8 cellular contexts compared by ENCODE assay signal in genomic region chr1:40394456-40395172, GRCh38. TPM values are rescaled to one million over a fixed set of nuclear protein-coding genes. Genes with fewer than 3 reads are reported as not detected.
DNase-seq lines count a peak whose midpoint lies in the region; ATAC-seq and TF ChIP-seq lines count a peak whose summit lies in the region.

No MANE protein-coding gene starts in this region.

- no peaks in the 10 kb centered on the region for H3K9me3 Mint-ChIP-seq in activated B cell treated with CpG ODN at 0.5 μM for 24 hours
- H3K9me3 Mint-ChIP-seq in stimulated activated naive CD8-positive, alpha-beta T cell treated with anti-CD3 and anti-CD28 coated beads, Interleukin-15, amount 100 ng/mL, for 72 hours = no peaks in the 10 kb centered on the region

- no peak for DNase-seq in activated CD4-positive, CD25-positive, alpha-beta regulatory T cell (lab: John Stamatoyannopoulos, UW)
- DNase-seq in activated B cell treated with CpG ODN at 0.5 μM for 24 hours = no peak
- no peak for DNase-seq in esophagus muscularis mucosa (ENCODE audit: extremely low spot score)
- peak in 1 of 2 donors; percentile 70 for DNase-seq in stimulated activated naive CD8-positive, alpha-beta T cell treated with anti-CD3 and anti-CD28 coated beads, Interleukin-15, amount 100 ng/mL, for 72 hours
- DNase-seq in HPDE6-E6E7 (ENCODE audit: extremely low spot score) = no peak

- no peaks in the 10 kb centered on the region for H3K9me3 ChIP-seq in esophagus muscularis mucosa

- 60% methylated on average over 4 of the region's 4 CpGs for WGBS in esophagus muscularis mucosa

- intact Hi-C loops in activated B cell treated with CpG ODN at 0.5 μM for 24 hours (cut with micrococcal nuclease) = loop anchor here (1.0 to 5.0 kb wide), 2 partner anchors 8 to 352 kb away; partner anchors contain the start of gene CAP1
- intact Hi-C loops in esophagus muscularis mucosa (cut with DNase I) = no loop called here

- no peak overlapping the region for H3K4me3 ChIP-seq in esophagus muscularis mucosa

- no peak for TF ChIP-seq EP300 in esophagus muscularis mucosa (IDR thresholded peaks at IDR 0.05)

- POLR2A ChIA-PET in activated B cell treated with CpG ODN at 0.5 μM for 24 hours (lab: Charles Lee) = interaction anchor here (0.6 to 15.9 kb wide), 8 partner anchors 15 to 336 kb away, joined by 3 to 625 read pairs (median 4); partner anchors contain the start of genes COL9A2 and SMAP2

- H3K4me1 ChIP-seq in esophagus muscularis mucosa = peaks cover 8 to 46% (median 31%) of the 10 kb centered on the region in 4 donors

- no peaks in the 10 kb centered on the region for H3K36me3 ChIP-seq in esophagus muscularis mucosa

- H3K27me3 ChIP-seq in esophagus muscularis mucosa = no peaks in the 10 kb centered on the region

- H3K4me1 Mint-ChIP-seq in activated B cell treated with CpG ODN at 0.5 μM for 24 hours = peaks cover 97% of the 10 kb centered on the region
- peaks cover 97% of the 10 kb centered on the region for H3K4me1 Mint-ChIP-seq in stimulated activated naive CD8-positive, alpha-beta T cell treated with anti-CD3 and anti-CD28 coated beads, Interleukin-15, amount 100 ng/mL, for 72 hours

- CTCF ChIA-PET in activated B cell treated with CpG ODN at 0.5 μM for 24 hours (lab: Charles Lee) = interaction anchor here (1.1 kb wide), 1 partner anchor 13 kb away, joined by 4 read pairs; no protein-coding TSS in a partner anchor

- peak; percentile 95 to 97 for ATAC-seq in activated CD4-positive, CD25-positive, alpha-beta regulatory T cell treated with anti-CD3 and anti-CD28 coated beads, Interleukin-2, amount 50 U/mL, for 24 hours
- ATAC-seq in activated B cell treated with CpG ODN at 0.5 μM for 24 hours (ENCODE audit: low read depth) = peak; percentile 59
- ATAC-seq in stimulated activated naive CD8-positive, alpha-beta T cell treated with anti-CD3 and anti-CD28 coated beads, Interleukin-15, amount 100 ng/mL, for 72 hours = peak; percentile 95
- no peak for ATAC-seq in HG03025 (IDR thresholded peaks at IDR 0.05; ENCODE audit: low FRiP score, unreplicated experiment)
- no peak for ATAC-seq in HG03108 (IDR thresholded peaks at IDR 0.05; ENCODE audit: unreplicated experiment)

- peak overlapping the region in 3 of 4 donors; percentile 9 to 41 (median 36) for H3K27ac ChIP-seq in esophagus muscularis mucosa (replicated peaks in 1 of 4)

- H3K27me3 Mint-ChIP-seq in activated B cell treated with CpG ODN at 0.5 μM for 24 hours = no peaks in the 10 kb centered on the region
- no peaks in the 10 kb centered on the region for H3K27me3 Mint-ChIP-seq in stimulated activated naive CD8-positive, alpha-beta T cell treated with anti-CD3 and anti-CD28 coated beads, Interleukin-15, amount 100 ng/mL, for 72 hours

- peaks cover 45% of the 10 kb centered on the region for H3K36me3 Mint-ChIP-seq in activated B cell treated with CpG ODN at 0.5 μM for 24 hours (ENCODE audit: low read depth)

- H3K4me3 Mint-ChIP-seq in activated B cell treated with CpG ODN at 0.5 μM for 24 hours = peak overlapping the region; percentile 32
- peak overlapping the region; percentile 79 to 80 for H3K4me3 Mint-ChIP-seq in stimulated activated naive CD8-positive, alpha-beta T cell treated with anti-CD3 and anti-CD28 coated beads, Interleukin-15, amount 100 ng/mL, for 72 hours

- no peak for TF ChIP-seq POLR2A in esophagus muscularis mucosa (IDR thresholded peaks at IDR 0.05; ENCODE audit: low read depth)

- peak overlapping the region; percentile 90 for H3K27ac Mint-ChIP-seq in activated B cell treated with CpG ODN at 0.5 μM for 24 hours
- H3K27ac Mint-ChIP-seq in stimulated activated naive CD8-positive, alpha-beta T cell treated with anti-CD3 and anti-CD28 coated beads, Interleukin-15, amount 100 ng/mL, for 72 hours = peak overlapping the region; percentile 97 to 98

- TF ChIP-seq CTCF in activated B cell treated with CpG ODN at 0.5 μM for 24 hours (IDR thresholded peaks at IDR 0.05) (no peak), esophagus muscularis mucosa (IDR thresholded peaks at IDR 0.05) (no peak)

RNA-seq across cellular contexts. Expression of gene SMAP2, which starts 21.1 kb away (rescaled TPM):
- total RNA-seq in activated B cell treated with CpG ODN at 0.5 μM for 24 hours (202 and 220 TPM in 2 replicates), esophagus muscularis mucosa (10 to 100 TPM; 20.7 to 39.3 (median 29.2) TPM)

RNA-seq across cellular contexts. Expression of gene ZFP69B, which starts 55.7 kb away (rescaled TPM):
- total RNA-seq in activated B cell treated with CpG ODN at 0.5 μM for 24 hours = 8.9 and 10.4 TPM in 2 replicates
- under 1 TPM; 0.66 to 0.91 (median 0.79) TPM for total RNA-seq in esophagus muscularis mucosa

Comparison
In these comparisons a context has a peak if more than half of its experiments do, and no peak if none do; other contexts are left out.
1. ATAC-seq: peak in activated CD4-positive, CD25-positive, alpha-beta regulatory T cell treated with anti-CD3 and anti-CD28 coated beads, Interleukin-2, amount 50 U/mL, for 24 hours (2 of 2), activated B cell treated with CpG ODN at 0.5 μM for 24 hours (single experiment) and stimulated activated naive CD8-positive, alpha-beta T cell treated with anti-CD3 and anti-CD28 coated beads, Interleukin-15, amount 100 ng/mL, for 72 hours (single experiment); none in HG03025 (single experiment) and HG03108 (single experiment).